8 cellular contexts compared by ENCODE assay signal in the genomic region with DNA sequence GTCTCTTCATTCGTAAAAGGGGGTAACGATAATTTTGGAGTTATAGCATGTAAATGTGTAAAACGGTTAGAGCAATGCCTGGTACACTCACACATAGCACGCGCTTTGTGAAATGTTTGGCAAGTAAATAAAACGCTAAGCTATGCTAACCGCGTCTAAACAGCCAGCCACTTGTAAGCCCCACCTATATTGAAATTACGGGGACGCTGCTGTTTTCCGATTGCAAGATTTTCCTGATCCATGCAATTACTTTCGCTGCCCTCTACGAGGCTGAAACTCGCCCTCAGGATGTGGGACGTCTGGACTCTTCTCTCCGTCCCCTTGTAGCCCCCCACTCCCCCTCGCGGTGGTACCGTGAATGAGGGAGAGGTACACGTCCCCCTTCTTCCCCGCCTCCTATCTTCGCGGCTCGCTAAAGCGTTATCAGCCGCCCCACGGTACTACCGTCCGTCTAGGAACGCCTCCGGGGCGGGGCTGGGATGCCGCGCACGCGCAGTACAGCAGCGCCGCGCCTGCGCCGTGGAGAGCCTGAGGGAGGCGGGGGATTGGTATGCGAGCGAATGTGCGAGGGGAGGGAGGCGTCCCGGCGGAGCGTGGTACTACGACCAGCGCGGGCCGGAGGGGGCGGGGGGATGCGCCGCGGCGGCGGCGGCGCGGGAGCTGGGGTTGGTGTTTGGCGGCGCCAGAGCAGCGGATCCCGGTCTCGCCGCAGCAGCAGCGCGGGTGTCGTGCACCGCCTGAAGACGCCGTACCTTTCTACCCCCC. TPM values are rescaled to one million over a fixed set of nuclear protein-coding genes. Genes with fewer than 3 reads are reported as not detected.
DNase-seq lines count a peak whose midpoint lies in the region; ATAC-seq and TF ChIP-seq lines count a peak whose summit lies in the region.

Gene STIM2, plus strand, starts transcription at position 685 of the 765 bp plus-strand sequence.

- peak; percentile 95 to 98 for DNase-seq in NCI-H1930 (lab: John Stamatoyannopoulos, UW)
- DNase-seq in T-helper 2 cell treated with Interferon-gamma antibody and Interleukin-4, amounts not matched to agents 5 μg/mL and 100 μg/mL, for 36 hours (ENCODE audit: low spot score) = peak; percentile 99
- peak; percentile 88 to 98 for DNase-seq in ascending aorta (ENCODE audit: low spot score in 2 of 2)
- peak; percentile 96 to 99 (median 98) for DNase-seq in right cardiac atrium
- peak; percentile 97 for DNase-seq in putamen (ENCODE audit: low spot score)
- DNase-seq in vagina (ENCODE audit: extremely low spot score in 2 of 2) = peak in 1 of 2 donors; percentile 96

- no peaks in the 10 kb centered on the region for H3K9me3 Mint-ChIP-seq in T-helper 2 cell treated with Interferon-gamma antibody and Interleukin-4, amounts not matched to agents 5 μg/mL and 100 μg/mL, for 36 hours

- peaks cover 7 to 20% of the 10 kb centered on the region in 2 donors for H3K4me1 ChIP-seq in ascending aorta
- peaks cover 3% of the 10 kb centered on the region for H3K4me1 ChIP-seq in right cardiac atrium (ENCODE audit: control insufficient read depth, insufficient read depth, low read length)
- H3K4me1 ChIP-seq in vagina = peaks cover 44% of the 10 kb centered on the region

- 1% methylated on average over 74 of the region's 74 CpGs for WGBS in right cardiac atrium

- H3K27me3 ChIP-seq in ascending aorta (no peaks in the 10 kb centered on the region), right cardiac atrium (ENCODE audit: control insufficient read depth, insufficient read depth) (no peaks in the 10 kb centered on the region), vagina (no peaks in the 10 kb centered on the region)

- H3K9me3 ChIP-seq in ascending aorta (no peaks in the 10 kb centered on the region), right cardiac atrium (ENCODE audit: control insufficient read depth, low read length) (no peaks in the 10 kb centered on the region), vagina (no peaks in the 10 kb centered on the region)

- H3K4me3 ChIP-seq in ascending aorta = peak within 1 kb of the TSS; percentile 95 to 100
- peak within 1 kb of the TSS; percentile 91 for H3K4me3 ChIP-seq in right cardiac atrium (ENCODE audit: low read length)
- H3K4me3 ChIP-seq in vagina = peak within 1 kb of the TSS; percentile 83 to 92

- ATAC-seq in GM18502 (IDR thresholded peaks at IDR 0.05; ENCODE audit: poor library complexity, unreplicated experiment) (peak; percentile 61), HG02970 (IDR thresholded peaks at IDR 0.05; ENCODE audit: low FRiP score, unreplicated experiment) (peak; percentile 57), right cardiac atrium (peak; percentile 93 to 95)

- peak within 1 kb of the TSS; percentile 98 for H3K27ac Mint-ChIP-seq in T-helper 2 cell treated with Interferon-gamma antibody and Interleukin-4, amounts not matched to agents 5 μg/mL and 100 μg/mL, for 36 hours

- H3K27ac ChIP-seq in ascending aorta (peak within 1 kb of the TSS; percentile 92 to 98), right cardiac atrium (ENCODE audit: low read length) (peak within 1 kb of the TSS; percentile 98), vagina (peak within 1 kb of the TSS; percentile 93)

- H3K27me3 Mint-ChIP-seq in T-helper 2 cell treated with Interferon-gamma antibody and Interleukin-4, amounts not matched to agents 5 μg/mL and 100 μg/mL, for 36 hours (ENCODE audit: low read depth) = peaks cover 9% of the 10 kb centered on the region

- peak within 1 kb of the TSS; percentile 99 for H3K4me3 Mint-ChIP-seq in T-helper 2 cell treated with Interferon-gamma antibody and Interleukin-4, amounts not matched to agents 5 μg/mL and 100 μg/mL, for 36 hours

- peak in 1 of 2 donors; percentile 75 for TF ChIP-seq POLR2A in vagina (IDR thresholded peaks at IDR 0.05)

- intact Hi-C loops in ascending aorta (cut with DNase I) (loop anchor here (2.0 to 5.0 kb wide), 2 partner anchors 150 to 1483 kb away; partner anchors contain the start of gene ANAPC4), right cardiac atrium (cut with DNase I) (loop anchor here in 2 of 4 donors (10.0 kb wide), 2 partner anchors 134 to 144 kb away; no protein-coding TSS in a partner anchor), vagina (cut with DNase I) (no loop called here)

- peaks cover 7% of the 10 kb centered on the region for H3K36me3 Mint-ChIP-seq in T-helper 2 cell treated with Interferon-gamma antibody and Interleukin-4, amounts not matched to agents 5 μg/mL and 100 μg/mL, for 36 hours (ENCODE audit: low read depth)

- TF ChIP-seq CTCF in ascending aorta (IDR thresholded peaks at IDR 0.05) (peak in 2 of 3 experiments; percentile 27 to 35), vagina (IDR thresholded peaks at IDR 0.05) (peak in 1 of 3 experiments; percentile 34)

- no peaks in the 10 kb centered on the region for H3K36me3 ChIP-seq in ascending aorta
- no peaks in the 10 kb centered on the region for H3K36me3 ChIP-seq in vagina

- H3K4me1 Mint-ChIP-seq in T-helper 2 cell treated with Interferon-gamma antibody and Interleukin-4, amounts not matched to agents 5 μg/mL and 100 μg/mL, for 36 hours (ENCODE audit: low read depth) = peaks cover 49% of the 10 kb centered on the region

RNA-seq across cellular contexts. Expression of gene STIM2, which starts in this region (rescaled TPM):
- 17.2 TPM for total RNA-seq in ascending aorta
- 10 to 100 TPM; 13.9 to 20.8 (median 17.4) TPM for total RNA-seq in right cardiac atrium
- polyA plus RNA-seq in right cardiac atrium = 6.0 TPM
- 39.5 TPM for total RNA-seq in vagina
